In the genomic region with DNA sequence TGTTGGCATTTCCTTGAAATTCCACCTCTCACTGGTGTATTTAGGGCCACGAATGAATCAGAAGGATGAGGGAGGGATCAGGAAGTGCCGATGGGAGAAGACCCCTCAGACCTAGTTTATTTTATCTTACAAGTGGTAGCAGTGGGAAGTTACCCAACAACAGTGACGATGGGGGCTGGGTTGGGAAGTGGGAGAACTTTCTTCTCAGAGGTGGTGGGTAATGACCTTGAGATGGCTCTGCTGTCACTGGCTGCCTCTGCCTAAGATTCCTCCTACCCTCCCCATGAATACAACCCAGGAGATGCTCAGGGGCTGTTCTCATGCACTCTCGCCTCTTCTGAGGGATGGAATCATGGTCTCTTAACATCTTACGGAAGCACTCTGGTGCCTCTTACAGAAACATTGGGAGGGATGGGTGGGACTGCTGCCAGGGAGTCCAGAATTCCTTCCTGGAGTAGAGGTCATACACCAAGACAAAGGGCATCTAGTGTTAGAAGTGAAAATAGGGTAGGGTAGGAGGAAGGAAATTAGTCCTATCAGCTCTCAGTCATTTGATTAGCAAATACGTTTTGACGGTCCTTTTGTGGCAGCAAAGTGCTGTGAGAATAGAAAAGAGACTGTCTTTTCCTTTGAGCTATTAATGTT, we compare ENCODE assay signal across 10 cellular contexts. TPM values are rescaled to one million over a fixed set of nuclear protein-coding genes. Genes with fewer than 3 reads are reported as not detected.
A peak's percentile ranks its signal among the peaks of the same experiment; 100 is the strongest.
DNase-seq lines count a peak whose midpoint lies in the region; ATAC-seq and TF ChIP-seq lines count a peak whose summit lies in the region.
"Had no signal": no experiment of that assay in that cellular context is flagged by ENCODE, and none has a peak within 500 bp of the region (broad histone marks: within the 10 kb centered on the region; RNA-seq: fewer than 3 reads in every experiment).

No MANE protein-coding gene starts in this region.

- no peaks in the 10 kb centered on the region for H4K20me1 ChIP-seq in fibroblast of lung (ENCODE audit: control insufficient read depth, extremely low read depth, insufficient read depth, low read length)

- no peak overlapping the region for H3K9ac ChIP-seq in fibroblast of lung (ENCODE audit: insufficient read depth, low read length)

- H3K4me3 Mint-ChIP-seq in HFFc6 = peak overlapping the region; percentile 77
- H3K4me3 Mint-ChIP-seq: activated naive CD8-positive, alpha-beta T cell treated with anti-CD3 and anti-CD28 coated beads, Interleukin-2, amount 50 U/mL, for 24 hours; WTC11 had no signal

- DNase-seq in HFFc6 (no peak), SJSA1 (ENCODE audit: low read depth in 1 of 2, low spot score in 2 of 2) (no peak), fibroblast of lung (ENCODE audit: low read depth in 2 of 2) (no peak), spleen (no peak), superior temporal gyrus (ENCODE audit: extremely low spot score) (no peak), GM19238 (ENCODE audit: insufficient read length, low spot score) (no peak)
- DNase-seq: activated naive CD8-positive, alpha-beta T cell treated with anti-CD3 and anti-CD28 coated beads, Interleukin-2, amount 50 U/mL, for 24 hours had no signal

- no peaks in the 10 kb centered on the region for H3K79me2 ChIP-seq in fibroblast of lung (ENCODE audit: control insufficient read depth, insufficient read depth, low read length)

- H3K27ac ChIP-seq in SJSA1 (peak overlapping the region; percentile 71), fibroblast of lung (ENCODE audit: insufficient read depth, low read length) (peak overlapping the region; percentile 66), spleen (peak overlapping the region; percentile 10 to 97 (median 86))

- peaks cover 9% of the 10 kb centered on the region for H3K36me3 Mint-ChIP-seq in HFFc6 (ENCODE audit: low read depth)

- 41 to 65% (median 50%) methylated on average over 7 of the region's 7 CpGs for WGBS in spleen, 5 donors

- H3K27ac Mint-ChIP-seq in HFFc6 = peak overlapping the region; percentile 94
- H3K27ac Mint-ChIP-seq: activated naive CD8-positive, alpha-beta T cell treated with anti-CD3 and anti-CD28 coated beads, Interleukin-2, amount 50 U/mL, for 24 hours had no signal

- TF ChIP-seq CTCF in HFFc6 (IDR thresholded peaks at IDR 0.05) (no peak), fibroblast of lung (conservative IDR thresholded peaks at IDR 0.05 in 1 of 2, IDR thresholded peaks at IDR 0.05 in 1 of 2; ENCODE audit: low read depth in 1 of 2, low read length in 2 of 2) (no peak), spleen (IDR thresholded peaks at IDR 0.05 in 8 of 11, conservative IDR thresholded peaks at IDR 0.05 in 3 of 11) (no peak)

- no peak overlapping the region for H2AFZ ChIP-seq in fibroblast of lung (ENCODE audit: low read length)

- H3K4me1 Mint-ChIP-seq in HFFc6 (ENCODE audit: low read depth) = no peaks in the 10 kb centered on the region; the same call in 1 of the 2 replicates
- H3K4me1 Mint-ChIP-seq: activated naive CD8-positive, alpha-beta T cell treated with anti-CD3 and anti-CD28 coated beads, Interleukin-2, amount 50 U/mL, for 24 hours had no signal

- H3K36me3 ChIP-seq in SJSA1 = peaks cover 10% of the 10 kb centered on the region
- no peaks in the 10 kb centered on the region for H3K36me3 ChIP-seq in fibroblast of lung (ENCODE audit: control insufficient read depth, insufficient read depth, low read length)
- H3K36me3 ChIP-seq in spleen = peaks cover 0 to 10% (median 0%) of the 10 kb centered on the region in 6 donors

- intact Hi-C loops in spleen (cut with DNase I; ENCODE audit: low total_unique reads) = no loop called here

- TF ChIP-seq POLR2A in spleen (IDR thresholded peaks at IDR 0.05) = no peak

- H3K27me3 ChIP-seq in SJSA1 (replicated peaks) (no peaks in the 10 kb centered on the region), fibroblast of lung (ENCODE audit: control insufficient read depth, insufficient read depth, low read length) (no peaks in the 10 kb centered on the region), spleen (replicated peaks in 1 of 7) (no peaks in the 10 kb centered on the region)

- no peaks in the 10 kb centered on the region for H3K9me3 Mint-ChIP-seq in HFFc6
- H3K9me3 Mint-ChIP-seq: activated naive CD8-positive, alpha-beta T cell treated with anti-CD3 and anti-CD28 coated beads, Interleukin-2, amount 50 U/mL, for 24 hours; WTC11 had no signal

- H3K4me3 ChIP-seq in SJSA1 = no peak overlapping the region
- H3K4me3 ChIP-seq in fibroblast of lung (replicated peaks in 1 of 4; ENCODE audit: control extremely low read depth in 1 of 4, insufficient read depth in 1 of 4, low read depth in 3 of 4, low read length in 4 of 4) = no peak overlapping the region
- peak overlapping the region in 1 of 8 donors; percentile 39 for H3K4me3 ChIP-seq in spleen

- no peak for ATAC-seq in GM18498 (IDR thresholded peaks at IDR 0.05; ENCODE audit: unreplicated experiment)
- no peak for ATAC-seq in HG03520 (IDR thresholded peaks at IDR 0.05; ENCODE audit: unreplicated experiment)
- ATAC-seq: activated naive CD8-positive, alpha-beta T cell treated with anti-CD3 and anti-CD28 coated beads, Interleukin-2, amount 50 U/mL, for 24 hours; WTC11 had no signal

- no peak overlapping the region for H3K4me2 ChIP-seq in fibroblast of lung (ENCODE audit: extremely low read depth, insufficient read depth, low read length)

- no peaks in the 10 kb centered on the region; the same call in 1 of the 2 replicates for H3K27me3 Mint-ChIP-seq in HFFc6 (ENCODE audit: insufficient read depth)

- no peaks in the 10 kb centered on the region for H3K9me3 ChIP-seq in SJSA1 (replicated peaks)
- no peaks in the 10 kb centered on the region for H3K9me3 ChIP-seq in fibroblast of lung (ENCODE audit: control insufficient read depth, insufficient read depth, low read depth, low read length)
- no peaks in the 10 kb centered on the region for H3K9me3 ChIP-seq in spleen

- H3K4me1 ChIP-seq in SJSA1 (replicated peaks) = peaks cover 56% of the 10 kb centered on the region
- peaks cover 36% of the 10 kb centered on the region for H3K4me1 ChIP-seq in fibroblast of lung (ENCODE audit: control insufficient read depth, extremely low read depth, insufficient read depth, low read length)
- H3K4me1 ChIP-seq in spleen = peaks cover 15 to 95% (median 41%) of the 10 kb centered on the region in 6 donors

RNA-seq across cellular contexts. Expression of a gene that starts 58.4 kb away (rescaled TPM):
- total RNA-seq in HFFc6 (2021; fragmentation: NEBNext Ultra II Directional; extraction: Animal tissue kit (Norgen Biotek cat#: 25700)) = under 1 TPM in 3 of 6 experiments, not detected in 3; 0.14 to 0.34 (median 0.18) TPM
- total RNA-seq in SJSA1 (2014; rRNA removed; shearing (Covaris generic)) = 0.05 TPM in 1 of 2 replicates, not detected in the other
- not detected in 2 replicates for total RNA-seq in fibroblast of lung
- polyA plus RNA-seq in fibroblast of lung = 0.11 and 0.15 TPM in 2 replicates
- polyA plus RNA-seq in fibroblast of lung (2012) = 0.06 and 0.12 TPM in 2 replicates
- not detected in 2 replicates for polyA minus RNA-seq in fibroblast of lung (ENCODE audit: low replicate concordance)
- total RNA-seq in spleen = under 1 TPM in 5 of 7 donors, not detected in 2; 0.37 to 0.93 (median 0.43) TPM
- polyA plus RNA-seq in spleen = under 1 TPM in 1 of 3 donors, not detected in 2; 0.03 TPM
